ENCODE assay signal across 1 cellular context in the genomic region with DNA sequence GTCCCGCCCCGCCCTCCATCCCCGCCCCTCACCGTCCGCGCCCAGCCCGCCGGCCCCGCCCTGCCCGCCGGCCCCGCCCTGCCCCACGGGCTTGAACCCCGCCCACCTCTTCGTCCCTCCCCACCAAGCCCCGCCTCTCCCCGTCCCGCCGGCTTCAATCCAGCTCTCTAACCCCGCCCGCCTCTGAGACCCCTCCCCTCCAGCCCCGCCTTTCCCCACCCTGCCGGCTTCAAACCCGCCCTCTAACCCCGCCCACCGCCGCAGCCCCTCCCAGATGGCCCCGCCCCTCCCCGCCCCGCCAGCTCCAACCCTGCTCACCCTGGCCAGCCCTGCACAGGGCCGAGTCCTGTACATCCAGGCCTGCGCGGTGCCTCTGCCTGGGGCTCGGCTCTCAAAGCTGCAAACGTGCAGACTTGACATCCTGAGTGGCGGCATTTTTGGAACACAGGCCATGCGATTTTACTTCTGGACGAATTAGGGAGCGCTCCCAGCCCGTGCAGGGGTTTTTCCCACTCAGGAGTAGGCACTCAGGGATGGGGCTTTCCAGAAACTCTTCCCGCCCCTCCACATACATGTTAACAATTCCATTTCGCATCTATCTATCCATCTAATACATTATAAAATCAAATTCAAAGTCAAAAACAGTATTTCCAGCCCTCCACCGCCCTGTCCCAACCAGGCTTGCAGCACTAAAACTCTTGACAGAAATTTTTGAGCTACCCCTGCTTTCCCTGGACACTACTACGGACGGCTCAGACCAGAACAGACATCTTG.
TF ChIP-seq lines count a peak whose summit lies in the region.

No MANE protein-coding gene starts in this region.

TF ChIP-seq in K562, 482 proteins besides CTCF, POLR2A, EP300 and RAD21 (continued from another document):
- TF ChIP-seq, protein P1, sequence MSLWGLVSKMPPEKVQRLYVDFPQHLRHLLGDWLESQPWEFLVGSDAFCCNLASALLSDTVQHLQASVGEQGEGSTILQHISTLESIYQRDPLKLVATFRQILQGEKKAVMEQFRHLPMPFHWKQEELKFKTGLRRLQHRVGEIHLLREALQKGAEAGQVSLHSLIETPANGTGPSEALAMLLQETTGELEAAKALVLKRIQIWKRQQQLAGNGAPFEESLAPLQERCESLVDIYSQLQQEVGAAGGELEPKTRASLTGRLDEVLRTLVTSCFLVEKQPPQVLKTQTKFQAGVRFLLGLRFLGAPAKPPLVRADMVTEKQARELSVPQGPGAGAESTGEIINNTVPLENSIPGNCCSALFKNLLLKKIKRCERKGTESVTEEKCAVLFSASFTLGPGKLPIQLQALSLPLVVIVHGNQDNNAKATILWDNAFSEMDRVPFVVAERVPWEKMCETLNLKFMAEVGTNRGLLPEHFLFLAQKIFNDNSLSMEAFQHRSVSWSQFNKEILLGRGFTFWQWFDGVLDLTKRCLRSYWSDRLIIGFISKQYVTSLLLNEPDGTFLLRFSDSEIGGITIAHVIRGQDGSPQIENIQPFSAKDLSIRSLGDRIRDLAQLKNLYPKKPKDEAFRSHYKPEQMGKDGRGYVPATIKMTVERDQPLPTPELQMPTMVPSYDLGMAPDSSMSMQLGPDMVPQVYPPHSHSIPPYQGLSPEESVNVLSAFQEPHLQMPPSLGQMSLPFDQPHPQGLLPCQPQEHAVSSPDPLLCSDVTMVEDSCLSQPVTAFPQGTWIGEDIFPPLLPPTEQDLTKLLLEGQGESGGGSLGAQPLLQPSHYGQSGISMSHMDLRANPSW (CRISPR knock-in tag; IDR thresholded peaks at IDR 0.05) = no peak
- TF ChIP-seq STAG1 (CRISPR knock-in tag; IDR thresholded peaks at IDR 0.05; ENCODE audit: borderline replicate concordance) = no peak
- TF ChIP-seq, protein P2, sequence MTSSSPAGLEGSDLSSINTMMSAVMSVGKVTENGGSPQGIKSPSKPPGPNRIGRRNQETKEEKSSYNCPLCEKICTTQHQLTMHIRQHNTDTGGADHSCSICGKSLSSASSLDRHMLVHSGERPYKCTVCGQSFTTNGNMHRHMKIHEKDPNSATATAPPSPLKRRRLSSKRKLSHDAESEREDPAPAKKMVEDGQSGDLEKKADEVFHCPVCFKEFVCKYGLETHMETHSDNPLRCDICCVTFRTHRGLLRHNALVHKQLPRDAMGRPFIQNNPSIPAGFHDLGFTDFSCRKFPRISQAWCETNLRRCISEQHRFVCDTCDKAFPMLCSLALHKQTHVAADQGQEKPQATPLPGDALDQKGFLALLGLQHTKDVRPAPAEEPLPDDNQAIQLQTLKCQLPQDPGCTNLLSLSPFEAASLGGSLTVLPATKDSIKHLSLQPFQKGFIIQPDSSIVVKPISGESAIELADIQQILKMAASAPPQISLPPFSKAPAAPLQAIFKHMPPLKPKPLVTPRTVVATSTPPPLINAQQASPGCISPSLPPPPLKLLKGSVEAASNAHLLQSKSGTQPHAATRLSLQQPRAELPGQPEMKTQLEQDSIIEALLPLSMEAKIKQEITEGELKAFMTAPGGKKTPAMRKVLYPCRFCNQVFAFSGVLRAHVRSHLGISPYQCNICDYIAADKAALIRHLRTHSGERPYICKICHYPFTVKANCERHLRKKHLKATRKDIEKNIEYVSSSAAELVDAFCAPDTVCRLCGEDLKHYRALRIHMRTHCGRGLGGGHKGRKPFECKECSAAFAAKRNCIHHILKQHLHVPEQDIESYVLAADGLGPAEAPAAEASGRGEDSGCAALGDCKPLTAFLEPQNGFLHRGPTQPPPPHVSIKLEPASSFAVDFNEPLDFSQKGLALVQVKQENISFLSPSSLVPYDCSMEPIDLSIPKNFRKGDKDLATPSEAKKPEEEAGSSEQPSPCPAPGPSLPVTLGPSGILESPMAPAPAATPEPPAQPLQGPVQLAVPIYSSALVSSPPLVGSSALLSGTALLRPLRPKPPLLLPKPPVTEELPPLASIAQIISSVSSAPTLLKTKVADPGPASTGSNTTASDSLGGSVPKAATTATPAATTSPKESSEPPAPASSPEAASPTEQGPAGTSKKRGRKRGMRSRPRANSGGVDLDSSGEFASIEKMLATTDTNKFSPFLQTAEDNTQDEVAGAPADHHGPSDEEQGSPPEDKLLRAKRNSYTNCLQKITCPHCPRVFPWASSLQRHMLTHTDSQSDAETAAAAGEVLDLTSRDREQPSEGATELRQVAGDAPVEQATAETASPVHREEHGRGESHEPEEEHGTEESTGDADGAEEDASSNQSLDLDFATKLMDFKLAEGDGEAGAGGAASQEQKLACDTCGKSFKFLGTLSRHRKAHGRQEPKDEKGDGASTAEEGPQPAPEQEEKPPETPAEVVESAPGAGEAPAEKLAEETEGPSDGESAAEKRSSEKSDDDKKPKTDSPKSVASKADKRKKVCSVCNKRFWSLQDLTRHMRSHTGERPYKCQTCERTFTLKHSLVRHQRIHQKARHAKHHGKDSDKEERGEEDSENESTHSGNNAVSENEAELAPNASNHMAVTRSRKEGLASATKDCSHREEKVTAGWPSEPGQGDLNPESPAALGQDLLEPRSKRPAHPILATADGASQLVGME (CRISPR knock-in tag; IDR thresholded peaks at IDR 0.05) = no peak
- TF ChIP-seq PHF20 (IDR thresholded peaks at IDR 0.05; ENCODE audit: partially characterized antibody) = no peak
- TF ChIP-seq TFAM (CRISPR knock-in tag; conservative IDR thresholded peaks at IDR 0.05) = no peak
- TF ChIP-seq HDAC3 (IDR thresholded peaks at IDR 0.05; ENCODE audit: borderline replicate concordance, partially characterized antibody) = no peak
- 0 out of 2 replicates have a peak, but pooled peaks have one; percentile 10 for TF ChIP-seq ZFP1 (CRISPR knock-in tag; IDR thresholded peaks at IDR 0.05)
- no peak for TF ChIP-seq NCOA6 (IDR thresholded peaks at IDR 0.05)
- no peak for TF ChIP-seq PML (IDR thresholded peaks at IDR 0.05; ENCODE audit: low read length)
- no peak for TF ChIP-seq TCF7 (IDR thresholded peaks at IDR 0.05; ENCODE audit: borderline replicate concordance)
- no peak for TF ChIP-seq SMAD3 (CRISPR knock-in tag; conservative IDR thresholded peaks at IDR 0.05)
- no peak for TF ChIP-seq YY1 (IDR thresholded peaks at IDR 0.05; ENCODE audit: borderline replicate concordance in 1 of 3, control insufficient read depth in 1 of 3, extremely low read depth in 1 of 3, insufficient read depth in 3 of 3, insufficient read length in 1 of 3, insufficient replicate concordance in 2 of 3, low read depth in 1 of 3, low read length in 2 of 3)
- TF ChIP-seq, protein P3, sequence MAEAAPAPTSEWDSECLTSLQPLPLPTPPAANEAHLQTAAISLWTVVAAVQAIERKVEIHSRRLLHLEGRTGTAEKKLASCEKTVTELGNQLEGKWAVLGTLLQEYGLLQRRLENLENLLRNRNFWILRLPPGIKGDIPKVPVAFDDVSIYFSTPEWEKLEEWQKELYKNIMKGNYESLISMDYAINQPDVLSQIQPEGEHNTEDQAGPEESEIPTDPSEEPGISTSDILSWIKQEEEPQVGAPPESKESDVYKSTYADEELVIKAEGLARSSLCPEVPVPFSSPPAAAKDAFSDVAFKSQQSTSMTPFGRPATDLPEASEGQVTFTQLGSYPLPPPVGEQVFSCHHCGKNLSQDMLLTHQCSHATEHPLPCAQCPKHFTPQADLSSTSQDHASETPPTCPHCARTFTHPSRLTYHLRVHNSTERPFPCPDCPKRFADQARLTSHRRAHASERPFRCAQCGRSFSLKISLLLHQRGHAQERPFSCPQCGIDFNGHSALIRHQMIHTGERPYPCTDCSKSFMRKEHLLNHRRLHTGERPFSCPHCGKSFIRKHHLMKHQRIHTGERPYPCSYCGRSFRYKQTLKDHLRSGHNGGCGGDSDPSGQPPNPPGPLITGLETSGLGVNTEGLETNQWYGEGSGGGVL (CRISPR knock-in tag; IDR thresholded peaks at IDR 0.05) = no peak
- no peak for TF ChIP-seq SAFB2 (IDR thresholded peaks at IDR 0.05; ENCODE audit: borderline replicate concordance, low read depth, low read length, severe bottlenecking)
- TF ChIP-seq ZFX (CRISPR knock-in tag; IDR thresholded peaks at IDR 0.05) = peak; percentile 29; the same call in 1 of the 2 replicates
